ENCODE assay signal across 11 cellular contexts in the genomic region with DNA sequence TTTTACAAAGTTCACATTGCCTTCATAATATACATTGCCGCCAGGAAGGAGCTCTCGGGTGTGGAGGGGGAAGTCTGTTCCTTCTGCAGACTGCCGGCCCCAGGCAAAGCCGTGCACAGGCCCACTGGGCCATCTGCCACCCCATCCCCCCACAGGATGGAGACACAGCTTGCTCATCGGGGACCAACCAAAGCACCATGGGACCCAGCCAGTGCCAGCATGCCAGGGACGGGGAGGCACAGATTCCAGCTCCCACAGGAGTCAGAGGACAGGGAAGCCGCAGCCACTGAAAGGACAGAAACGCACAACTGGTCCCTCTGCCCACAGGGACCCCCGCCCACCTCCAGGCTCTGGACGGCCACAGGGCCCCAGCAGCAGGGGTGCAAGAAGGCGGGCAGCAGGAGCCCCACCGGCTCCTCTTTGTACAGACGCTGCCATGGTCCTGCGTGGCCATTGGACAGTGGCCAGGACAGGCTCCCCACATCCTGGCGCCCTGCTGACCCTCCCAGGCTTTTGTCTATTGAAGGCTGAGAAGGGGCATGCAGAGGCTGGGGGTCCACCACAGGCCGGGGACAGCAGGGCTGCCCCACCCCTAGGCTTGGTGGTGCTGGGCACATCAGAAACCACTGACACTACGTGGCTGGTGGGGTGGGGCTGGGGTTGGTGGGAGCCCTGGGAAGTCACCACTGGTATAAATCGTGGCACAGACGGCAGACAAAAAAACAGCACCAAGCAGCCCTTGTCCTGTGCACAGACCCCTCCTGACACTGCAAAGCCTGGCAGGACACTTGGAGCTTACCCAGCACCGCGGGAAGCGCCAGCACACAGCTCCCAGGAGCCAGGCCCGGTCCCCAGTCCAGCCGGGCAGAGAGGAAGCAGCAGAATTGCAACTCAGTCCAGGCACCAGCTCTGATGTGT.
"Had no signal": no experiment of that assay in that cellular context is flagged by ENCODE, and none has a peak within 500 bp of the region (broad histone marks: within the 10 kb centered on the region; RNA-seq: fewer than 3 reads in every experiment).

No MANE protein-coding gene starts in this region.

- ATAC-seq: activated CD8-positive, alpha-beta T cell treated with anti-CD3 and anti-CD28 coated beads, Interleukin-2, amount 10 ng/mL, durations not matched to agents 7 days and 5 days; stimulated activated memory B cell treated with anti-CD40 and anti-IgM and Interleukin-4, amounts not matched to agents 10 μg/mL and 1 μg/mL and 100 μg/mL, for 72 hours had no signal

- H3K27ac Mint-ChIP-seq: activated CD4-positive, alpha-beta T cell treated with anti-CD3 and anti-CD28 coated beads, Interleukin-2, amount 10 ng/mL, durations not matched to agents 24 days and 14 days; activated CD8-positive, alpha-beta T cell treated with anti-CD3 and anti-CD28 coated beads, Interleukin-2, amount 10 ng/mL, durations not matched to agents 7 days and 5 days; activated naive CD8-positive, alpha-beta T cell treated with anti-CD3 and anti-CD28 coated beads for 36 hours; dendritic cell treated with granulocyte-macrophage colony-stimulating factor and Interleukin-4, amounts not matched to agents 40 ng/mL and 50 ng/mL, for 4 days; nephron; stimulated activated memory B cell treated with anti-CD40 and anti-IgM and Interleukin-4, amounts not matched to agents 10 μg/mL and 1 μg/mL and 100 μg/mL, for 72 hours had no signal

- H3K4me1 Mint-ChIP-seq: activated CD4-positive, alpha-beta T cell treated with anti-CD3 and anti-CD28 coated beads, Interleukin-2, amount 10 ng/mL, durations not matched to agents 24 days and 14 days had no signal

- H3K4me3 Mint-ChIP-seq: activated CD4-positive, alpha-beta T cell treated with anti-CD3 and anti-CD28 coated beads, Interleukin-2, amount 10 ng/mL, durations not matched to agents 24 days and 14 days; activated CD8-positive, alpha-beta T cell treated with anti-CD3 and anti-CD28 coated beads, Interleukin-2, amount 10 ng/mL, durations not matched to agents 7 days and 5 days; activated naive CD8-positive, alpha-beta T cell treated with anti-CD3 and anti-CD28 coated beads for 36 hours; dendritic cell treated with granulocyte-macrophage colony-stimulating factor and Interleukin-4, amounts not matched to agents 40 ng/mL and 50 ng/mL, for 4 days; nephron; stimulated activated memory B cell treated with anti-CD40 and anti-IgM and Interleukin-4, amounts not matched to agents 10 μg/mL and 1 μg/mL and 100 μg/mL, for 72 hours had no signal

- H3K36me3 ChIP-seq: brain microvascular endothelial cell had no signal

- H3K27ac ChIP-seq: brain microvascular endothelial cell, epithelial cell of prostate had no signal

- H3K9me3 Mint-ChIP-seq: activated CD4-positive, alpha-beta T cell treated with anti-CD3 and anti-CD28 coated beads, Interleukin-2, amount 10 ng/mL, durations not matched to agents 24 days and 14 days had no signal

- DNase-seq: activated CD4-positive, alpha-beta T cell treated with anti-CD3 and anti-CD28 coated beads, Interleukin-2, amount 10 ng/mL, durations not matched to agents 24 days and 14 days; activated CD4-positive, CD25-positive, alpha-beta regulatory T cell; activated CD8-positive, alpha-beta T cell treated with anti-CD3 and anti-CD28 coated beads, Interleukin-2, amount 10 ng/mL, durations not matched to agents 7 days and 5 days; activated naive CD8-positive, alpha-beta T cell treated with anti-CD3 and anti-CD28 coated beads for 36 hours; brain microvascular endothelial cell; foreskin melanocyte; stimulated activated CD4-positive, alpha-beta T cell treated with anti-CD3 and anti-CD28 coated beads, Interleukin-2, amount 100 ng/mL, for 48 hours had no signal
